In genomic region chr20:50886184-50886790, GRCh38 we compare ENCODE assay signal across 22 cellular contexts. TPM values are rescaled to one million over a fixed set of nuclear protein-coding genes. Genes with fewer than 3 reads are reported as not detected.
A peak's percentile ranks its signal among the peaks of the same experiment; 100 is the strongest.
DNase-seq lines count a peak whose midpoint lies in the region; TF ChIP-seq lines count a peak whose summit lies in the region.
"Had no signal": no experiment of that assay in that cellular context is flagged by ENCODE, and none has a peak within 500 bp of the region (broad histone marks: within the 10 kb centered on the region; RNA-seq: fewer than 3 reads in every experiment).

No MANE protein-coding gene starts in this region.

- H3K36me3 ChIP-seq in mammary epithelial cell (ENCODE audit: insufficient read depth, low read length): peaks cover 10% of the 10 kb centered on the region
- no peaks in the 10 kb centered on the region for H3K36me3 ChIP-seq in breast epithelium
- H3K36me3 ChIP-seq in endodermal cell (ENCODE audit: control insufficient read depth, insufficient read depth, low read length): peaks cover 30% of the 10 kb centered on the region
- H3K36me3 ChIP-seq in thymus (ENCODE audit: control insufficient read depth, insufficient read depth): peaks cover 25% of the 10 kb centered on the region

- no peaks in the 10 kb centered on the region for H4K20me1 ChIP-seq in mammary epithelial cell (ENCODE audit: insufficient read depth, low read length)

- H3K9me3 Mint-ChIP-seq in endodermal cell: no peaks in the 10 kb centered on the region
- H3K9me3 Mint-ChIP-seq: activated naive CD4-positive, alpha-beta T cell treated with anti-CD3 and anti-CD28 coated beads for 36 hours; activated T-cell treated with anti-CD3 and anti-CD28 coated beads, Interleukin-2, amount 50 U/mL, for 4 hours; immature natural killer cell; nephron progenitor cell had no signal

- no peak overlapping the region for H3K4me3 Mint-ChIP-seq in endodermal cell
- H3K4me3 Mint-ChIP-seq: activated CD8-positive, alpha-beta T cell treated with anti-CD3 and anti-CD28 coated beads, Interleukin-2, amount 10 ng/mL, durations not matched to agents 7 days and 5 days; activated naive CD4-positive, alpha-beta T cell treated with anti-CD3 and anti-CD28 coated beads for 36 hours; activated T-cell treated with anti-CD3 and anti-CD28 coated beads, Interleukin-2, amount 50 U/mL, for 4 hours; immature natural killer cell; nephron progenitor cell had no signal

- H3K4me3 ChIP-seq in mammary epithelial cell (replicated peaks in 1 of 3; ENCODE audit: insufficient read depth in 1 of 3, low read depth in 2 of 3, low read length in 3 of 3): no peak overlapping the region
- H3K4me3 ChIP-seq in breast epithelium: no peak overlapping the region
- H3K4me3 ChIP-seq in endodermal cell (ENCODE audit: low read length): no peak overlapping the region
- no peak overlapping the region for H3K4me3 ChIP-seq in thymus (ENCODE audit: low read length)
- H3K4me3 ChIP-seq: ascending aorta; BLaER1 treated with 17β-estradiol and CSF1 and Interleukin-3, amounts not matched to agents 10 nM and 100 nM; heart right ventricle; sigmoid colon had no signal

- H3K27ac ChIP-seq in mammary epithelial cell (ENCODE audit: insufficient read depth, low read depth, low read length) (no peak overlapping the region), breast epithelium (no peak overlapping the region), endodermal cell (ENCODE audit: low read depth, low read length) (no peak overlapping the region), thymus (ENCODE audit: low read depth) (peak overlapping the region; percentile 53)
- H3K27ac ChIP-seq: ascending aorta; BLaER1 treated with 17β-estradiol and CSF1 and Interleukin-3, amounts not matched to agents 10 nM and 100 nM; epithelial cell of prostate; heart right ventricle; sigmoid colon had no signal

- CTCF ChIA-PET in mammary epithelial cell (lab: Charles Lee; ENCODE audit: low non-redundant PET): no interaction called here

- H3K4me1 ChIP-seq in mammary epithelial cell (ENCODE audit: insufficient read depth, low read length) (no peaks in the 10 kb centered on the region), breast epithelium (no peaks in the 10 kb centered on the region), endodermal cell (ENCODE audit: control insufficient read depth, insufficient read depth, low read length) (no peaks in the 10 kb centered on the region), thymus (ENCODE audit: control insufficient read depth, insufficient read depth, low read length) (no peaks in the 10 kb centered on the region)
- H3K4me1 ChIP-seq: ascending aorta, sigmoid colon had no signal

- TF ChIP-seq CTCF in mammary epithelial cell (conservative IDR thresholded peaks at IDR 0.05 in 1 of 2, IDR thresholded peaks at IDR 0.05 in 1 of 2; ENCODE audit: extremely low read depth in 1 of 2, insufficient read depth in 1 of 2, low read depth in 1 of 2, low read length in 2 of 2): no peak
- no peak for TF ChIP-seq CTCF in breast epithelium (IDR thresholded peaks at IDR 0.05)
- TF ChIP-seq CTCF in endodermal cell (conservative IDR thresholded peaks at IDR 0.05): no peak

- WGBS in mammary epithelial cell (ENCODE audit: low coverage, missing lambda C conversion rate): 88% methylated on average over 12 of the region's 12 CpGs
- 91 to 92% methylated on average over 7 to 12 of the region's 12 CpGs for WGBS in endodermal cell (ENCODE audit: insufficient coverage in 1 of 2, insufficient read length in 1 of 2), 2 experiments
- WGBS in thymus: 88% methylated on average over 12 of the region's 12 CpGs

- H3K79me2 ChIP-seq in mammary epithelial cell (ENCODE audit: insufficient read depth, low read length): peaks cover 4% of the 10 kb centered on the region

- no peak overlapping the region for H3K4me2 ChIP-seq in mammary epithelial cell (ENCODE audit: insufficient read depth, low read depth, low read length)
- H3K4me2 ChIP-seq: BLaER1 treated with 17β-estradiol and CSF1 and Interleukin-3, amounts not matched to agents 10 nM and 100 nM had no signal

- DNase-seq in mammary epithelial cell (peak; percentile 15), breast epithelium (ENCODE audit: low spot score in 2 of 2) (no peak), MV-4-11 (lab: John Stamatoyannopoulos, UW) (peak; percentile 10), endodermal cell (peak; percentile 49), D341Med (ENCODE audit: low spot score) (no peak), GM19238 (ENCODE audit: insufficient read length, low spot score) (no peak)
- DNase-seq in stimulated activated CD8-positive, alpha-beta memory T cell treated with anti-CD3 and anti-CD28 coated beads, Interleukin-4, amount 100 ng/mL, for 48 hours: no peak
- DNase-seq: ACHN; activated CD8-positive, alpha-beta T cell treated with anti-CD3 and anti-CD28 coated beads, Interleukin-2, amount 10 ng/mL, durations not matched to agents 7 days and 5 days; activated naive CD4-positive, alpha-beta T cell treated with anti-CD3 and anti-CD28 coated beads for 36 hours; activated T-cell treated with anti-CD3 and anti-CD28 coated beads, Interleukin-2, amount 50 U/mL, for 4 hours; heart right ventricle; immature natural killer cell; NCI-H1417; NCI-H2081 treated with DMSO at 0.1 percent for 48 hours; nephron progenitor cell; sigmoid colon; T-helper 9 cell had no signal

- in situ Hi-C loops in mammary epithelial cell (cut with MboI; ENCODE audit: low sequenced_read_pairs in 2 of 2): no loop called here

- peak overlapping the region; percentile 21 for H3K27ac Mint-ChIP-seq in endodermal cell
- H3K27ac Mint-ChIP-seq: activated naive CD4-positive, alpha-beta T cell treated with anti-CD3 and anti-CD28 coated beads for 36 hours; nephron progenitor cell had no signal

- TF ChIP-seq POLR2A in breast epithelium (IDR thresholded peaks at IDR 0.05): no peak

- peaks cover 3% of the 10 kb centered on the region for H3K9me3 ChIP-seq in mammary epithelial cell (replicated peaks; ENCODE audit: insufficient read depth, low read length)
- no peaks in the 10 kb centered on the region for H3K9me3 ChIP-seq in breast epithelium
- no peaks in the 10 kb centered on the region for H3K9me3 ChIP-seq in endodermal cell (ENCODE audit: control insufficient read depth, low read length)
- no peaks in the 10 kb centered on the region for H3K9me3 ChIP-seq in thymus (ENCODE audit: control insufficient read depth)
- H3K9me3 ChIP-seq: ascending aorta; BLaER1 treated with 17β-estradiol and CSF1 and Interleukin-3, amounts not matched to agents 10 nM and 100 nM; heart right ventricle; sigmoid colon had no signal

- H3K27me3 Mint-ChIP-seq in endodermal cell (ENCODE audit: insufficient read depth): no peaks in the 10 kb centered on the region

- intact Hi-C loops in mammary epithelial cell (cut with micrococcal nuclease): no loop called here
- intact Hi-C loops in breast epithelium (cut with DNase I; ENCODE audit: low total_unique reads): no loop called here

- peaks cover 33% of the 10 kb centered on the region for H3K36me3 Mint-ChIP-seq in endodermal cell (ENCODE audit: low read depth)

- H3K27me3 ChIP-seq in mammary epithelial cell (ENCODE audit: insufficient read depth, low read length): no peaks in the 10 kb centered on the region
- H3K27me3 ChIP-seq in breast epithelium: no peaks in the 10 kb centered on the region
- H3K27me3 ChIP-seq in endodermal cell (ENCODE audit: control insufficient read depth, insufficient read depth, low read length, poor library complexity, severe bottlenecking): no peaks in the 10 kb centered on the region
- no peaks in the 10 kb centered on the region for H3K27me3 ChIP-seq in thymus (ENCODE audit: control insufficient read depth, insufficient read depth)
- H3K27me3 ChIP-seq: ascending aorta; BLaER1 treated with 17β-estradiol and CSF1 and Interleukin-3, amounts not matched to agents 10 nM and 100 nM; heart right ventricle; sigmoid colon had no signal

- no peaks in the 10 kb centered on the region for H3K4me1 Mint-ChIP-seq in endodermal cell
- H3K4me1 Mint-ChIP-seq: nephron progenitor cell had no signal

- no peak overlapping the region for H3K9ac ChIP-seq in mammary epithelial cell (ENCODE audit: insufficient read depth, low read length)
- H3K9ac ChIP-seq in endodermal cell (ENCODE audit: extremely low read depth, low read length, poor library complexity, severe bottlenecking): no peak overlapping the region
- H3K9ac ChIP-seq: BLaER1 treated with 17β-estradiol and CSF1 and Interleukin-3, amounts not matched to agents 10 nM and 100 nM had no signal

- no TSS peak for BruUV-seq in mammary epithelial cell (replicated peaks; lab: Mats Ljungman, UMichigan)

- H2AFZ ChIP-seq in mammary epithelial cell (ENCODE audit: low read depth, low read length): no peak overlapping the region

- dilution Hi-C loops in mammary epithelial cell (cut with HindIII; ENCODE audit: low sequenced_read_pairs): no loop called here

RNA-seq across cellular contexts. Expression of gene ADNP, which starts 45.0 kb away (rescaled TPM):
- total RNA-seq in mammary epithelial cell: 10 to 100 TPM; 34.0 to 63.2 TPM
- polyA plus RNA-seq in mammary epithelial cell: 20.4 TPM
- 69.3 TPM for polyA minus RNA-seq in mammary epithelial cell
- total RNA-seq in breast epithelium: 10 to 100 TPM; 51.7 to 70.2 (median 60.0) TPM
- 100 to 1,000 TPM; 136 to 152 TPM for total RNA-seq in endodermal cell
- polyA plus RNA-seq in endodermal cell (2013, experiment 1 of 2): 110 TPM
- polyA plus RNA-seq in endodermal cell (2013, experiment 2 of 2): 102 TPM
- polyA plus RNA-seq in thymus: 55.6 TPM

Comparison
In these comparisons a context has a peak if more than half of its experiments do, and no peak if none do; other contexts are left out.
1. DNase-seq: peak in mammary epithelial cell (single experiment), MV-4-11 (single experiment) and endodermal cell (single experiment); none in breast epithelium (0 of 2), D341Med (single experiment), GM19238 (single experiment) and stimulated activated CD8-positive, alpha-beta memory T cell treated with anti-CD3 and anti-CD28 coated beads, Interleukin-4, amount 100 ng/mL, for 48 hours (single experiment).